15 cellular contexts compared by ENCODE assay signal in the genomic region with DNA sequence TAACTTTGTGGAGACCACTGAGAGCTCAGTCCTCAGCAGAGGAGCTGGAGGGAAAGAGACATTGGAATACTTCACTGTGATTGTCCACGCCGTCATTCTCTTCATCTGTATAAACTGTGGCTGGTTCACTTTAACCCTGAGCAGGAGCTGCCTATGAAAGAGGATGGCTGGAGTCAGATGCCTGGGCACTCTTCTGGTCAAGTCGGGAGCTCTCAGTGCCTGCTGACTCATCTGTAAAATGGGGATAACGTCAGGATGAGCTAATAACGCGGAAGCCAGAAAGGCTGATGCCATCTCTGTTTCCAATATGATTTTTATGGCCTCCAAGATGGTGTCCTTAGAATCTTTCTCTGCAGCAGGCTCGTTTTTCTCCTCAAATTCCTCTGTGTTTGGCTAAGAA. TPM values are rescaled to one million over a fixed set of nuclear protein-coding genes. Genes with fewer than 3 reads are reported as not detected.
DNase-seq lines count a peak whose midpoint lies in the region; ATAC-seq and TF ChIP-seq lines count a peak whose summit lies in the region.
"Had no signal": no experiment of that assay in that cellular context is flagged by ENCODE, and none has a peak within 500 bp of the region (broad histone marks: within the 10 kb centered on the region; RNA-seq: fewer than 3 reads in every experiment).

No MANE protein-coding gene starts in this region.

- no peaks in the 10 kb centered on the region for H4K20me1 ChIP-seq in GM23248 (ENCODE audit: insufficient read depth)

- ATAC-seq in stimulated activated naive B cell treated with anti-CD40 and anti-IgM and Interleukin-4, amounts not matched to agents 10 μg/mL and 1 μg/mL and 100 μg/mL, for 72 hours (replicated peaks) = no peak
- ATAC-seq: PC-3 had no signal

- CTCF ChIA-PET in A673 (lab: Charles Lee) = no interaction called here

- intact Hi-C loops in A673 (cut with micrococcal nuclease; ENCODE audit: unreplicated experiment) (no loop called here), testis (cut with DNase I; ENCODE audit: low total_unique reads) (no loop called here)

- H3K27ac ChIP-seq in GM23248 (no peak overlapping the region), SJSA1 (peak overlapping the region; percentile 62), urinary bladder (ENCODE audit: low read depth) (peak overlapping the region; percentile 26), A673 (ENCODE audit: low read depth, low read length, poor library complexity, severe bottlenecking) (no peak overlapping the region), testis (no peak overlapping the region)
- H3K27ac ChIP-seq: C4-2B had no signal

- peaks cover 0 to 12% of the 10 kb centered on the region in 2 donors for H3K27me3 Mint-ChIP-seq in stimulated activated naive B cell treated with anti-CD40 and anti-IgM and Interleukin-4, amounts not matched to agents 10 μg/mL and 1 μg/mL and 100 μg/mL, for 72 hours

- peak overlapping the region; percentile 3 for H3K4me2 ChIP-seq in GM23248 (ENCODE audit: unreplicated experiment)

- H3K4me1 ChIP-seq in GM23248 (ENCODE audit: insufficient read depth) (peaks cover 20% of the 10 kb centered on the region; the same call in 1 of the 2 replicates), SJSA1 (replicated peaks) (peaks cover 43% of the 10 kb centered on the region), urinary bladder (ENCODE audit: insufficient read depth) (no peaks in the 10 kb centered on the region), A673 (ENCODE audit: insufficient read depth, low read length, poor library complexity, severe bottlenecking) (no peaks in the 10 kb centered on the region), testis (no peaks in the 10 kb centered on the region)

- no TSS peak for BruUV-seq in A673 (replicated peaks; lab: Mats Ljungman, UMichigan)

- no peak for TF ChIP-seq CTCF in foreskin fibroblast (IDR thresholded peaks at IDR 0.05; ENCODE audit: low read depth, low read length)
- TF ChIP-seq CTCF in A673 (conservative IDR thresholded peaks at IDR 0.05; ENCODE audit: low read depth, low read length) = no peak
- no peak for TF ChIP-seq CTCF in testis (IDR thresholded peaks at IDR 0.05)

- H2AFZ ChIP-seq in GM23248 = peak overlapping the region; percentile 74

- H3F3A ChIP-seq in GM23248 (ENCODE audit: insufficient read depth) = no peaks in the 10 kb centered on the region

- no peaks in the 10 kb centered on the region for H3K4me1 Mint-ChIP-seq in stimulated activated naive B cell treated with anti-CD40 and anti-IgM and Interleukin-4, amounts not matched to agents 10 μg/mL and 1 μg/mL and 100 μg/mL, for 72 hours

- DNase-seq in GM23248 (peak; percentile 58), SJSA1 (ENCODE audit: low read depth in 1 of 2, low spot score in 2 of 2) (no peak), foreskin fibroblast (peak; percentile 67 to 74), A673 (ENCODE audit: low spot score) (no peak), testis (no peak)
- no peak for DNase-seq in stimulated activated CD4-positive, alpha-beta T cell treated with anti-CD3 and anti-CD28 coated beads, Interleukin-15, amount 100 ng/mL, for 24 hours
- DNase-seq in stimulated activated naive B cell treated with anti-CD40 and anti-IgM and Interleukin-4, amounts not matched to agents 10 μg/mL and 1 μg/mL and 100 μg/mL, for 72 hours = no peak
- DNase-seq: AML-193, KG1, NCI-H187 treated with DMSO at 0.1 percent for 48 hours, NCI-H226, NCI-H524, PC-3 had no signal

- H3K36me3 ChIP-seq in GM23248 (ENCODE audit: low read depth) (no peaks in the 10 kb centered on the region), SJSA1 (no peaks in the 10 kb centered on the region), urinary bladder (ENCODE audit: insufficient read depth) (no peaks in the 10 kb centered on the region), A673 (ENCODE audit: insufficient read depth, low read length, poor library complexity, severe bottlenecking) (no peaks in the 10 kb centered on the region), testis (ENCODE audit: low read depth, missing control alignments) (no peaks in the 10 kb centered on the region)

- H3K4me3 Mint-ChIP-seq in stimulated activated naive B cell treated with anti-CD40 and anti-IgM and Interleukin-4, amounts not matched to agents 10 μg/mL and 1 μg/mL and 100 μg/mL, for 72 hours = no peak overlapping the region

- no peaks in the 10 kb centered on the region for H3K27me3 ChIP-seq in GM23248 (replicated peaks; ENCODE audit: insufficient read depth)
- H3K27me3 ChIP-seq in SJSA1 (replicated peaks) = no peaks in the 10 kb centered on the region
- H3K27me3 ChIP-seq in A673 (replicated peaks; ENCODE audit: insufficient read depth, low read depth, low read length, poor library complexity) = no peaks in the 10 kb centered on the region
- no peaks in the 10 kb centered on the region for H3K27me3 ChIP-seq in testis

- H3K9me3 Mint-ChIP-seq in stimulated activated naive B cell treated with anti-CD40 and anti-IgM and Interleukin-4, amounts not matched to agents 10 μg/mL and 1 μg/mL and 100 μg/mL, for 72 hours = no peaks in the 10 kb centered on the region

- H3K4me3 ChIP-seq in GM23248 = no peak overlapping the region
- H3K4me3 ChIP-seq in SJSA1 = no peak overlapping the region
- H3K4me3 ChIP-seq in foreskin fibroblast (ENCODE audit: low read depth in 1 of 2, low read length in 2 of 2) = no peak overlapping the region
- H3K4me3 ChIP-seq in urinary bladder (ENCODE audit: low read depth, low read length) = no peak overlapping the region
- H3K4me3 ChIP-seq in A673 (ENCODE audit: low read depth, low read length, poor library complexity, severe bottlenecking) = no peak overlapping the region
- no peak overlapping the region for H3K4me3 ChIP-seq in testis

- no peak overlapping the region for H3K27ac Mint-ChIP-seq in stimulated activated naive B cell treated with anti-CD40 and anti-IgM and Interleukin-4, amounts not matched to agents 10 μg/mL and 1 μg/mL and 100 μg/mL, for 72 hours

- no peaks in the 10 kb centered on the region for H3K36me3 Mint-ChIP-seq in stimulated activated naive B cell treated with anti-CD40 and anti-IgM and Interleukin-4, amounts not matched to agents 10 μg/mL and 1 μg/mL and 100 μg/mL, for 72 hours

- WGBS in GM23248 (ENCODE audit: low coverage in 1 of 2, low lambda C conversion rate in 2 of 2, missing lambda C conversion rate in 2 of 2), 2 experiments = 21% methylated on average over 7 of the region's 7 CpGs
- WGBS in urinary bladder = 64% methylated on average over 7 of the region's 7 CpGs
- WGBS in testis, 2 donors = 81 to 83% methylated on average over 7 of the region's 7 CpGs

- POLR2A ChIA-PET in A673 (lab: Charles Lee; ENCODE audit: low non-redundant PET) = no interaction called here

- H3K9me2 ChIP-seq in GM23248 (ENCODE audit: insufficient read depth) = no peaks in the 10 kb centered on the region

- no peaks in the 10 kb centered on the region for H3K79me2 ChIP-seq in GM23248 (ENCODE audit: insufficient read depth)

- no peak for TF ChIP-seq POLR2A in testis (IDR thresholded peaks at IDR 0.05)

- H3K9ac ChIP-seq in GM23248 = no peak overlapping the region

- H3K9me3 ChIP-seq in GM23248 (ENCODE audit: low read depth) = no peaks in the 10 kb centered on the region
- no peaks in the 10 kb centered on the region for H3K9me3 ChIP-seq in SJSA1 (replicated peaks)
- H3K9me3 ChIP-seq in A673 (ENCODE audit: low read depth, low read length, poor library complexity, severe bottlenecking) = no peaks in the 10 kb centered on the region
- no peaks in the 10 kb centered on the region for H3K9me3 ChIP-seq in testis

- in situ Hi-C loops in GM23248 (cut with MboI) = no loop called here

RNA-seq across cellular contexts. Expression of a gene that starts 51.6 kb away (rescaled TPM):
- total RNA-seq in GM23248 (2014; rRNA removed; shearing (Covaris generic)) = 62.5 and 63.5 TPM in 2 replicates
- polyA plus RNA-seq in GM23248 (2016; fragmentation: Nextera tagmentation; extraction: Ambion mirVana) (63.2 and 67.2 TPM in 2 replicates), urinary bladder (42.2 TPM), testis (ENCODE audit: insufficient read depth, low read depth, low replicate concordance) (95.8 TPM)
- 75.3 and 103 TPM in 2 replicates for total RNA-seq in SJSA1 (2014; rRNA removed; shearing (Covaris generic))
- total RNA-seq in urinary bladder (62.1 TPM), A673 (2021) (61.6 and 61.9 TPM in 2 replicates), testis (10 to 100 TPM; 61.1 to 63.4 TPM)

Comparison
In these comparisons a context has a peak if more than half of its experiments do, and no peak if none do; other contexts are left out.
1. DNase-seq: peak in GM23248 (single experiment) and foreskin fibroblast (2 of 2); none in SJSA1 (0 of 2), stimulated activated CD4-positive, alpha-beta T cell treated with anti-CD3 and anti-CD28 coated beads, Interleukin-15, amount 100 ng/mL, for 24 hours (single experiment), A673 (single experiment), stimulated activated naive B cell treated with anti-CD40 and anti-IgM and Interleukin-4, amounts not matched to agents 10 μg/mL and 1 μg/mL and 100 μg/mL, for 72 hours (single experiment) and testis (single experiment).
2. H3K27ac ChIP-seq: peak in SJSA1 (single experiment) and urinary bladder (single experiment); none in GM23248 (single experiment), A673 (single experiment) and testis (0 of 2).